8 cellular contexts compared by ENCODE assay signal in genomic region chr21:37367758-37368535, GRCh38. TPM values are rescaled to one million over a fixed set of nuclear protein-coding genes. Genes with fewer than 3 reads are reported as not detected.
DNase-seq lines count a peak whose midpoint lies in the region; ATAC-seq and TF ChIP-seq lines count a peak whose summit lies in the region.

No MANE protein-coding gene starts in this region.

- CTCF ChIA-PET in GM10248 (lab: Yijun Ruan, JAX): interaction anchor here (1.3 kb wide), 1 partner anchor 96 kb away, joined by 3 read pairs; no protein-coding TSS in a partner anchor

- H3K4me3 Mint-ChIP-seq in IgD-negative memory B cell: peak overlapping the region; percentile 87 to 97 (median 93)

- H3K36me3 Mint-ChIP-seq in IgD-negative memory B cell: no peaks in the 10 kb centered on the region

- POLR2A ChIA-PET in GM10248 (lab: Yijun Ruan, JAX): no interaction called here

- H3K4me3 ChIP-seq in mucosa of descending colon (peak overlapping the region; percentile 98), stomach smooth muscle (ENCODE audit: low read length in 2 of 2) (peak overlapping the region; percentile 92 to 97)

- H3K9me3 Mint-ChIP-seq in IgD-negative memory B cell: peaks cover 0 to 4% (median 0%) of the 10 kb centered on the region in 3 donors

- no peak for TF ChIP-seq CTCF in GM10248 (IDR thresholded peaks at IDR 0.05; ENCODE audit: control extremely low read depth, extremely low read depth, low read depth, missing control alignments)
- TF ChIP-seq CTCF in mucosa of descending colon (IDR thresholded peaks at IDR 0.05): no peak

- ATAC-seq in mucosa of descending colon: peak; percentile 3
- ATAC-seq in GM19397 (IDR thresholded peaks at IDR 0.05; ENCODE audit: unreplicated experiment): no peak

- DNase-seq in GM10248 (ENCODE audit: extremely low spot score): peak; percentile 27
- DNase-seq in activated CD4-positive, alpha-beta T cell treated with anti-CD3 and anti-CD28 coated beads, Interleukin-2, amount 50 U/mL, for 24 hours (ENCODE audit: low read depth in 1 of 2, low spot score in 1 of 2): peak; percentile 11 to 39
- DNase-seq in effector CD8-positive, alpha-beta T cell (lab: John Stamatoyannopoulos, UW): peak; percentile 10
- DNase-seq in mucosa of descending colon: peak; percentile 47 to 67 (median 64)
- no peak for DNase-seq in NCI-H510A treated with DMSO at 0.1 percent for 48 hours (lab: John Stamatoyannopoulos, UW)

- peak overlapping the region; percentile 87 to 92 (median 88) for H3K27ac Mint-ChIP-seq in IgD-negative memory B cell

- no peaks in the 10 kb centered on the region for H3K27me3 ChIP-seq in stomach smooth muscle (ENCODE audit: control insufficient read depth in 1 of 2, insufficient read depth in 2 of 2, low read length in 2 of 2)

- no peaks in the 10 kb centered on the region for H3K27me3 Mint-ChIP-seq in IgD-negative memory B cell

- H3K4me1 ChIP-seq in mucosa of descending colon (ENCODE audit: low read depth) (peaks cover 30% of the 10 kb centered on the region), stomach smooth muscle (ENCODE audit: control insufficient read depth, insufficient read depth, low read length) (peaks cover 13% of the 10 kb centered on the region)

- peaks cover 40 to 54% (median 53%) of the 10 kb centered on the region in 3 donors for H3K4me1 Mint-ChIP-seq in IgD-negative memory B cell

- no peaks in the 10 kb centered on the region for H3K36me3 ChIP-seq in mucosa of descending colon (ENCODE audit: low read depth)
- no peaks in the 10 kb centered on the region for H3K36me3 ChIP-seq in stomach smooth muscle (ENCODE audit: control insufficient read depth in 2 of 2, insufficient read depth in 2 of 2, low read length in 2 of 2)

- no peaks in the 10 kb centered on the region for H3K9me3 ChIP-seq in mucosa of descending colon
- no peaks in the 10 kb centered on the region for H3K9me3 ChIP-seq in stomach smooth muscle (ENCODE audit: control insufficient read depth in 2 of 2, low read length in 2 of 2)

- peak overlapping the region; percentile 97 for H3K27ac ChIP-seq in stomach smooth muscle (ENCODE audit: low read length)

- H3K9ac ChIP-seq in stomach smooth muscle (ENCODE audit: low read length in 2 of 2): peak overlapping the region; percentile 86 to 96

- intact Hi-C loops in mucosa of descending colon (cut with DNase I, micrococcal nuclease): loop anchor here in 1 of 2 donors (5.0 kb wide), 1 partner anchor 101 kb away; the partner anchor contains the start of gene VPS26C

RNA-seq across cellular contexts. Expression of gene DYRK1A, which starts 1.4 kb away (rescaled TPM):
- 4.3 TPM for polyA plus RNA-seq in IgD-negative memory B cell
- total RNA-seq in mucosa of descending colon: 10 to 100 TPM; 61.2 to 76.5 (median 72.7) TPM
